In the genomic region with DNA sequence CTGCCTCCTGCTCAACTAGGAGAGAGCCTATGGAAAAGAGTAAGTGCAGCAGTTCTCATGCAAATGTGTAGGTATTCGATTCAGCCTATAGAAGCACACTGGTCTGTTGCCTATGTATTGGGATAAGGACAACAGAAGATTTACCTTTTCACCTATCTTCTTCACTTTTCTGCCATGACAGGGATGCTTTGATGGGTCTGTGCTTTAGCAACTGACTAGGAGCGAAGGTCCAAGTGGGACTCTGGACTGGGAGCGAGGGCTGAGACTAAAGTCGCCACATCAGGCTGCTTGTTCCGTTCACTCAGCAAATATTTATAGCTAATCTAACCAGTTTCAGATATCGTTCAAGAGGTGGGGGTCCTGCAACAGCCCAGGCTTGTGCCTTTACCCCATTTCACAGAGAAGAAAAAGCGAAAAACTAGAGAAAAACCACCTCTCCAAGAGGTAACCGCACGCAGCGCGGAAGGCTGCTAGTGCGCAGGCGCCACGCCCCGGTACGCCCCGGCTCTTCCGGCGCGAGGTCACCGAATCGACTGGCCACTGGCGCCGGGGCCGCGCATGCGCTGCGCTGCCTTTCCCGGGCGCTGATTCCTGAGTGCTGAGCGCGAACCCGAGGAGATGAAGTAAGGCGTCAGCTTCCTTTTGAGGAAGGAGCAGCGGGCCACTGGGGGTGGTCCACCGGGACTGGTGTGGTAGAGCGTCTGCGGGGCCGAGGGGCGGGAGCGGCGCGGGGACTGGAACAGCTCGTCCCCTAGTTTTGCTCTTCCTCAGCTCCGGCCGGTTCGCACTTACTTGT, we compare ENCODE assay signal across 8 cellular contexts. TPM values are rescaled to one million over a fixed set of nuclear protein-coding genes. Genes with fewer than 3 reads are reported as not detected.
DNase-seq lines count a peak whose midpoint lies in the region; ATAC-seq and TF ChIP-seq lines count a peak whose summit lies in the region.

A gene with protein sequence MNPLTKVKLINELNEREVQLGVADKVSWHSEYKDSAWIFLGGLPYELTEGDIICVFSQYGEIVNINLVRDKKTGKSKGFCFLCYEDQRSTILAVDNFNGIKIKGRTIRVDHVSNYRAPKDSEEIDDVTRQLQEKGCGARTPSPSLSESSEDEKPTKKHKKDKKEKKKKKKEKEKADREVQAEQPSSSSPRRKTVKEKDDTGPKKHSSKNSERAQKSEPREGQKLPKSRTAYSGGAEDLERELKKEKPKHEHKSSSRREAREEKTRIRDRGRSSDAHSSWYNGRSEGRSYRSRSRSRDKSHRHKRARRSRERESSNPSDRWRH (plus strand): TSS at position 573 of the 796 bp plus-strand sequence. CDS start 46 bp downstream, at position 619.

- DNase-seq in NCI-H526 treated with DMSO at 0.1 percent for 48 hours (lab: John Stamatoyannopoulos, UW) (peak; percentile 58), dermis blood vessel endothelial cell (peak; percentile 76)
- DNase-seq in activated CD4-positive, alpha-beta T cell treated with anti-CD3 and anti-CD28 coated beads, Interleukin-2, amount 50 U/mL, for 48 hours = peak; percentile 62 to 67
- DNase-seq in stimulated activated CD4-positive, alpha-beta T cell treated with anti-CD3 and anti-CD28 coated beads, Interleukin-4, amount 100 ng/mL, for 4 hours = peak; percentile 59 to 63

- peak within 1 kb of the TSS; percentile 69 for H3K27ac ChIP-seq in C4-2B
- H3K27ac ChIP-seq in liver (ENCODE audit: low read depth in 1 of 2, low read length in 2 of 2) = peak within 1 kb of the TSS; percentile 36 to 73

- H3K27me3 ChIP-seq in liver (ENCODE audit: control insufficient read depth in 4 of 4, insufficient read depth in 4 of 4, low read length in 3 of 4) = peaks cover 0 to 3% (median 0%) of the 10 kb centered on the region in 4 donors

- H3K9ac ChIP-seq in liver (ENCODE audit: low read depth in 1 of 2, low read length in 2 of 2) = peak within 1 kb of the TSS; percentile 37 to 89

- peak within 1 kb of the TSS; percentile 76 to 92 (median 82) for H3K4me3 ChIP-seq in liver (ENCODE audit: low read depth in 1 of 3, low read length in 3 of 3)

- peaks cover 0 to 3% (median 0%) of the 10 kb centered on the region in 4 donors for H3K36me3 ChIP-seq in liver (ENCODE audit: control insufficient read depth in 4 of 4, insufficient read depth in 3 of 4, low read depth in 1 of 4, low read length in 3 of 4)

- TF ChIP-seq RAD21 in liver (IDR thresholded peaks at IDR 0.05) = no peak

- H3K4me1 ChIP-seq in liver (ENCODE audit: control insufficient read depth in 4 of 4, insufficient read depth in 4 of 4, low read length in 3 of 4) = peaks cover 3 to 14% (median 8%) of the 10 kb centered on the region in 4 donors

- no peak for TF ChIP-seq CTCF in C4-2B (conservative IDR thresholded peaks at IDR 0.05)
- TF ChIP-seq CTCF in liver (IDR thresholded peaks at IDR 0.05; ENCODE audit: low read depth, low read length, missing input control) = no peak

- H3K9me3 ChIP-seq in liver (ENCODE audit: control insufficient read depth in 4 of 4, low read length in 3 of 4) = no peaks in the 10 kb centered on the region

- ATAC-seq in GM19324 (IDR thresholded peaks at IDR 0.05; ENCODE audit: low FRiP score, unreplicated experiment) = peak; percentile 91
- peak; percentile 93 for ATAC-seq in HG03460 (IDR thresholded peaks at IDR 0.05; ENCODE audit: unreplicated experiment)

- WGBS in liver = under 1% methylated on average over 47 of the region's 47 CpGs

TF ChIP-seq in liver, 16 proteins besides CTCF, POLR2A, EP300 and RAD21:
- TF ChIP-seq, protein P1, sequence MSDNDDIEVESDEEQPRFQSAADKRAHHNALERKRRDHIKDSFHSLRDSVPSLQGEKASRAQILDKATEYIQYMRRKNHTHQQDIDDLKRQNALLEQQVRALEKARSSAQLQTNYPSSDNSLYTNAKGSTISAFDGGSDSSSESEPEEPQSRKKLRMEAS (IDR thresholded peaks at IDR 0.05) = no peak
- peak; percentile 6 for TF ChIP-seq SP1 (IDR thresholded peaks at IDR 0.05)
- no peak for TF ChIP-seq FOXA2 (IDR thresholded peaks at IDR 0.05)
- TF ChIP-seq JUND (IDR thresholded peaks at IDR 0.05) = no peak
- TF ChIP-seq TAF1 (conservative IDR thresholded peaks at IDR 0.05) = no peak
- TF ChIP-seq, protein P2, sequence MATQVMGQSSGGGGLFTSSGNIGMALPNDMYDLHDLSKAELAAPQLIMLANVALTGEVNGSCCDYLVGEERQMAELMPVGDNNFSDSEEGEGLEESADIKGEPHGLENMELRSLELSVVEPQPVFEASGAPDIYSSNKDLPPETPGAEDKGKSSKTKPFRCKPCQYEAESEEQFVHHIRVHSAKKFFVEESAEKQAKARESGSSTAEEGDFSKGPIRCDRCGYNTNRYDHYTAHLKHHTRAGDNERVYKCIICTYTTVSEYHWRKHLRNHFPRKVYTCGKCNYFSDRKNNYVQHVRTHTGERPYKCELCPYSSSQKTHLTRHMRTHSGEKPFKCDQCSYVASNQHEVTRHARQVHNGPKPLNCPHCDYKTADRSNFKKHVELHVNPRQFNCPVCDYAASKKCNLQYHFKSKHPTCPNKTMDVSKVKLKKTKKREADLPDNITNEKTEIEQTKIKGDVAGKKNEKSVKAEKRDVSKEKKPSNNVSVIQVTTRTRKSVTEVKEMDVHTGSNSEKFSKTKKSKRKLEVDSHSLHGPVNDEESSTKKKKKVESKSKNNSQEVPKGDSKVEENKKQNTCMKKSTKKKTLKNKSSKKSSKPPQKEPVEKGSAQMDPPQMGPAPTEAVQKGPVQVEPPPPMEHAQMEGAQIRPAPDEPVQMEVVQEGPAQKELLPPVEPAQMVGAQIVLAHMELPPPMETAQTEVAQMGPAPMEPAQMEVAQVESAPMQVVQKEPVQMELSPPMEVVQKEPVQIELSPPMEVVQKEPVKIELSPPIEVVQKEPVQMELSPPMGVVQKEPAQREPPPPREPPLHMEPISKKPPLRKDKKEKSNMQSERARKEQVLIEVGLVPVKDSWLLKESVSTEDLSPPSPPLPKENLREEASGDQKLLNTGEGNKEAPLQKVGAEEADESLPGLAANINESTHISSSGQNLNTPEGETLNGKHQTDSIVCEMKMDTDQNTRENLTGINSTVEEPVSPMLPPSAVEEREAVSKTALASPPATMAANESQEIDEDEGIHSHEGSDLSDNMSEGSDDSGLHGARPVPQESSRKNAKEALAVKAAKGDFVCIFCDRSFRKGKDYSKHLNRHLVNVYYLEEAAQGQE (IDR thresholded peaks at IDR 0.05) = no peak
- TF ChIP-seq HNF4G (IDR thresholded peaks at IDR 0.05) = peak; percentile 71
- TF ChIP-seq RXRA (IDR thresholded peaks at IDR 0.05) = peak in 1 of 2 donors; percentile 6
- TF ChIP-seq GABPA (IDR thresholded peaks at IDR 0.05 in 1 of 2, conservative IDR thresholded peaks at IDR 0.05 in 1 of 2) = peak in 1 of 2 donors; percentile 87
- no peak for TF ChIP-seq YY1 (IDR thresholded peaks at IDR 0.05)
- TF ChIP-seq, protein P3, sequence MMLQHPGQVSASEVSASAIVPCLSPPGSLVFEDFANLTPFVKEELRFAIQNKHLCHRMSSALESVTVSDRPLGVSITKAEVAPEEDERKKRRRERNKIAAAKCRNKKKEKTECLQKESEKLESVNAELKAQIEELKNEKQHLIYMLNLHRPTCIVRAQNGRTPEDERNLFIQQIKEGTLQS (IDR thresholded peaks at IDR 0.05) = no peak
- peak; percentile 62 to 89 for TF ChIP-seq HNF4A (conservative IDR thresholded peaks at IDR 0.05)
- no peak for TF ChIP-seq EGR1 (IDR thresholded peaks at IDR 0.05; ENCODE audit: low read depth in 2 of 2)
- no peak for TF ChIP-seq FOXA1 (IDR thresholded peaks at IDR 0.05)
- TF ChIP-seq NR2F2 (IDR thresholded peaks at IDR 0.05) = no peak
- TF ChIP-seq, protein P4, sequence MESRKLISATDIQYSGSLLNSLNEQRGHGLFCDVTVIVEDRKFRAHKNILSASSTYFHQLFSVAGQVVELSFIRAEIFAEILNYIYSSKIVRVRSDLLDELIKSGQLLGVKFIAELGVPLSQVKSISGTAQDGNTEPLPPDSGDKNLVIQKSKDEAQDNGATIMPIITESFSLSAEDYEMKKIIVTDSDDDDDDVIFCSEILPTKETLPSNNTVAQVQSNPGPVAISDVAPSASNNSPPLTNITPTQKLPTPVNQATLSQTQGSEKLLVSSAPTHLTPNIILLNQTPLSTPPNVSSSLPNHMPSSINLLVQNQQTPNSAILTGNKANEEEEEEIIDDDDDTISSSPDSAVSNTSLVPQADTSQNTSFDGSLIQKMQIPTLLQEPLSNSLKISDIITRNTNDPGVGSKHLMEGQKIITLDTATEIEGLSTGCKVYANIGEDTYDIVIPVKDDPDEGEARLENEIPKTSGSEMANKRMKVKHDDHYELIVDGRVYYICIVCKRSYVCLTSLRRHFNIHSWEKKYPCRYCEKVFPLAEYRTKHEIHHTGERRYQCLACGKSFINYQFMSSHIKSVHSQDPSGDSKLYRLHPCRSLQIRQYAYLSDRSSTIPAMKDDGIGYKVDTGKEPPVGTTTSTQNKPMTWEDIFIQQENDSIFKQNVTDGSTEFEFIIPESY (IDR thresholded peaks at IDR 0.05) = no peak

RNA-seq across cellular contexts. Expression of the gene that starts here (rescaled TPM):
- total RNA-seq in dermis blood vessel endothelial cell = 22.1 and 23.9 TPM in 2 replicates
- 1 to 10 TPM; 5.5 to 7.2 TPM for total RNA-seq in liver
- 1 to 10 TPM; 5.2 to 8.8 TPM for polyA plus RNA-seq in liver

Comparison
In these comparisons a context has a peak if more than half of its experiments do, and no peak if none do; other contexts are left out.
1. Peak in every context shown above with its lines: DNase-seq, ATAC-seq, H3K4me3 ChIP-seq and H3K27ac ChIP-seq.